ENCODE assay signal across 8 cellular contexts in genomic region chr5:45521067-45521466, GRCh38.
A peak's percentile ranks its signal among the peaks of the same experiment; 100 is the strongest.
DNase-seq lines count a peak whose midpoint lies in the region; ATAC-seq and TF ChIP-seq lines count a peak whose summit lies in the region.

No MANE protein-coding gene starts in this region.

- H3K27me3 ChIP-seq in HAP-1 (ENCODE audit: low read depth) = no peaks in the 10 kb centered on the region
- no peaks in the 10 kb centered on the region for H3K27me3 ChIP-seq in colonic mucosa
- H3K27me3 ChIP-seq in neural cell (ENCODE audit: insufficient read depth, low read depth, low read length) = no peaks in the 10 kb centered on the region

- no peak overlapping the region for H3K4me2 ChIP-seq in neural cell (ENCODE audit: low read length)

- H4K20me1 ChIP-seq in neural cell (ENCODE audit: insufficient read depth) = no peaks in the 10 kb centered on the region

- ATAC-seq in HG03565 (IDR thresholded peaks at IDR 0.05; ENCODE audit: unreplicated experiment) = no peak

- DNase-seq in HAP-1 (ENCODE audit: low spot score in 2 of 2) (peak; percentile 2 to 13), NCI-H2029 treated with DMSO at 0.1 percent for 48 hours (lab: John Stamatoyannopoulos, UW) (peak; percentile 31), colonic mucosa (peak; percentile 67), cortex of kidney (lab: John Stamatoyannopoulos, UW) (no peak), SHP77 treated with DMSO at 0.1 percent for 48 hours (lab: John Stamatoyannopoulos, UW) (no peak)
- no peak for DNase-seq in activated naive CD4-positive, alpha-beta T cell treated with anti-CD3 and anti-CD28 coated beads, Interleukin-2, amount 50 U/mL, for 16 hours

- H3F3A ChIP-seq in neural cell (ENCODE audit: insufficient read depth, low read length, poor library complexity, severe bottlenecking) = no peaks in the 10 kb centered on the region

- no peak overlapping the region for H3K4me3 ChIP-seq in HAP-1
- H3K4me3 ChIP-seq in colonic mucosa = no peak overlapping the region
- no peak overlapping the region for H3K4me3 ChIP-seq in neural cell (ENCODE audit: low read length)

- TF ChIP-seq CTCF in colonic mucosa (IDR thresholded peaks at IDR 0.05) (peak; percentile 39), neural cell (IDR thresholded peaks at IDR 0.05; ENCODE audit: poor library complexity, severe bottlenecking) (peak; percentile 36)

- no peak overlapping the region for H3K27ac ChIP-seq in colonic mucosa
- H3K27ac ChIP-seq in neural cell (ENCODE audit: low read length) = no peak overlapping the region

- no peak for TF ChIP-seq EP300 in neural cell (conservative IDR thresholded peaks at IDR 0.05; ENCODE audit: poor library complexity, severe bottlenecking)

- in situ Hi-C loops in HAP-1 (cut with MboI; ENCODE audit: low sequenced_read_pairs) = no loop called here

- intact Hi-C loops in colonic mucosa (cut with DNase I) = loop anchor here (2.0 to 10.0 kb wide), 2 partner anchors 482 to 566 kb away; no protein-coding TSS in a partner anchor

- H3K79me2 ChIP-seq in neural cell (replicated peaks; ENCODE audit: insufficient read depth, low read length) = no peaks in the 10 kb centered on the region

- H3K9ac ChIP-seq in colonic mucosa (ENCODE audit: low read depth in 2 of 2, low read length in 2 of 2) = no peak overlapping the region
- H3K9ac ChIP-seq in neural cell (ENCODE audit: low read length) = no peak overlapping the region

- H2AFZ ChIP-seq in neural cell (ENCODE audit: low read depth, low read length) = no peak overlapping the region

- no peaks in the 10 kb centered on the region for H3K36me3 ChIP-seq in HAP-1 (replicated peaks)
- no peaks in the 10 kb centered on the region for H3K36me3 ChIP-seq in colonic mucosa
- H3K36me3 ChIP-seq in neural cell (ENCODE audit: insufficient read depth, low read length) = no peaks in the 10 kb centered on the region

- H3K9me2 ChIP-seq in neural cell (ENCODE audit: insufficient read depth, low read length) = no peaks in the 10 kb centered on the region

- no peaks in the 10 kb centered on the region for H3K4me1 ChIP-seq in HAP-1
- H3K4me1 ChIP-seq in colonic mucosa = no peaks in the 10 kb centered on the region

- H3K9me3 ChIP-seq in HAP-1 = no peaks in the 10 kb centered on the region
- H3K9me3 ChIP-seq in colonic mucosa = no peaks in the 10 kb centered on the region
- no peaks in the 10 kb centered on the region for H3K9me3 ChIP-seq in neural cell (ENCODE audit: low read length)

- TF ChIP-seq RAD21 in neural cell (conservative IDR thresholded peaks at IDR 0.05) = peak; percentile 35

TF ChIP-seq in neural cell, 6 proteins besides CTCF, POLR2A, EP300 and RAD21:
- no peak for TF ChIP-seq POLR2AphosphoS5 (IDR thresholded peaks at IDR 0.05)
- TF ChIP-seq SMC3 (conservative IDR thresholded peaks at IDR 0.05; ENCODE audit: poor library complexity) = peak; percentile 27

Comparison
In these comparisons a context has a peak if more than half of its experiments do, and no peak if none do; other contexts are left out.
1. DNase-seq: peak in HAP-1 (2 of 2), NCI-H2029 treated with DMSO at 0.1 percent for 48 hours (single experiment) and colonic mucosa (single experiment); none in cortex of kidney (single experiment), activated naive CD4-positive, alpha-beta T cell treated with anti-CD3 and anti-CD28 coated beads, Interleukin-2, amount 50 U/mL, for 16 hours (single experiment) and SHP77 treated with DMSO at 0.1 percent for 48 hours (single experiment).